In genomic region chr4:7638984-7639789, GRCh38 we compare ENCODE assay signal across 23 cellular contexts.
A peak's percentile ranks its signal among the peaks of the same experiment; 100 is the strongest.
DNase-seq lines count a peak whose midpoint lies in the region; ATAC-seq, FAIRE-seq and TF ChIP-seq lines count a peak whose summit lies in the region.
"Had no signal": no experiment of that assay in that cellular context is flagged by ENCODE, and none has a peak within 500 bp of the region (broad histone marks: within the 10 kb centered on the region; RNA-seq: fewer than 3 reads in every experiment).

No MANE protein-coding gene starts in this region.

- no peaks in the 10 kb centered on the region for H3K79me1 ChIP-seq in H1 (ENCODE audit: low read depth, low read length)

- WGBS in H1 (ENCODE audit: extremely low coverage in 1 of 2, insufficient coverage in 1 of 2, insufficient read length in 1 of 2, insufficient replicate concordance in 2 of 2, low coverage in 1 of 2, low lambda C conversion rate in 2 of 2, missing lambda C conversion rate in 1 of 2), 2 experiments = 82 to 100% methylated on average over 3 to 7 of the region's 7 CpGs

- no peak for TF ChIP-seq POLR2A in H1 (IDR thresholded peaks at IDR 0.05; ENCODE audit: control extremely low read depth in 1 of 2, low read depth in 2 of 2, low read length in 2 of 2)

- H3K36me3 ChIP-seq in H1 (ENCODE audit: control insufficient read depth in 2 of 4, insufficient read depth in 4 of 4, low read length in 3 of 4) (no peaks in the 10 kb centered on the region; a peak in 1 of 8 replicates), WERI-Rb-1 (peaks cover 32% of the 10 kb centered on the region), brain microvascular endothelial cell (replicated peaks) (no peaks in the 10 kb centered on the region)
- no peaks in the 10 kb centered on the region for H3K36me3 ChIP-seq in naive thymus-derived CD4-positive, alpha-beta T cell (ENCODE audit: control insufficient read depth in 2 of 3, insufficient read depth in 3 of 3, low read length in 3 of 3)
- H3K36me3 ChIP-seq: ovary had no signal

- no peaks in the 10 kb centered on the region for H3K4me1 ChIP-seq in H1 (replicated peaks in 1 of 4; ENCODE audit: control insufficient read depth in 3 of 4, insufficient read depth in 4 of 4, low read length in 3 of 4)
- no peaks in the 10 kb centered on the region for H3K4me1 ChIP-seq in naive thymus-derived CD4-positive, alpha-beta T cell (ENCODE audit: control insufficient read depth in 2 of 2, insufficient read depth in 2 of 2, low read length in 2 of 2)

- H3K14ac ChIP-seq in H1 (ENCODE audit: insufficient read length) = no peak overlapping the region

- H2BK120ac ChIP-seq in H1 (replicated peaks; ENCODE audit: low read depth, low read length) = no peak overlapping the region

- no peak overlapping the region for H3K4ac ChIP-seq in H1 (replicated peaks; ENCODE audit: insufficient read length, low read depth, low read length)

- POLR2A ChIA-PET in H1 (lab: Charles Lee; ENCODE audit: partially characterized antibody) = no interaction called here
- POLR2A ChIA-PET in naive thymus-derived CD4-positive, alpha-beta T cell (lab: Charles Lee) = no interaction called here

- H2BK5ac ChIP-seq in H1 (ENCODE audit: low read depth, low read length) = no peak overlapping the region

- H3K23ac ChIP-seq in H1 (ENCODE audit: insufficient read length) = no peak overlapping the region

- peaks cover 0 to 8% (median 0%) of the 10 kb centered on the region in 11 donors for H3K9me3 Mint-ChIP-seq in naive thymus-derived CD4-positive, alpha-beta T cell
- H3K9me3 Mint-ChIP-seq: stimulated activated naive CD8-positive, alpha-beta T cell treated with anti-CD3 and anti-CD28 coated beads, Interleukin-15, Interleukin-2, amounts not matched to agents 100 ng/mL and 50 ng/mL, for 24 hours; type B pancreatic cell had no signal

- no peak overlapping the region for H3K18ac ChIP-seq in H1 (ENCODE audit: extremely low read depth, low read length)

- no peak overlapping the region for H2BK20ac ChIP-seq in H1 (ENCODE audit: low read length)

- peaks cover 16% of the 10 kb centered on the region for H3K23me2 ChIP-seq in H1 (ENCODE audit: low read depth, low read length)

- H3K9ac ChIP-seq in H1 (replicated peaks in 1 of 4; ENCODE audit: extremely low read depth in 1 of 4, low read depth in 3 of 4, low read length in 3 of 4) = no peak overlapping the region

- H2BK12ac ChIP-seq in H1 (ENCODE audit: low read depth, low read length) = 0 out of 2 replicates have a peak overlapping the region, but pooled peaks have one; percentile 53

- TF ChIP-seq RAD21 in H1 (IDR thresholded peaks at IDR 0.05 in 1 of 2, conservative IDR thresholded peaks at IDR 0.05 in 1 of 2; ENCODE audit: low read depth in 2 of 2, low read length in 2 of 2) = no peak

- no peak overlapping the region for H4K5ac ChIP-seq in H1 (ENCODE audit: insufficient read length, low read depth, low read length)

- intact Hi-C loops in naive thymus-derived CD4-positive, alpha-beta T cell (cut with micrococcal nuclease) = no loop called here

- H3K27me3 Mint-ChIP-seq in naive thymus-derived CD4-positive, alpha-beta T cell = peaks cover 0 to 10% (median 4%) of the 10 kb centered on the region in 5 donors
- H3K27me3 Mint-ChIP-seq: stimulated activated naive CD8-positive, alpha-beta T cell treated with anti-CD3 and anti-CD28 coated beads, Interleukin-15, Interleukin-2, amounts not matched to agents 100 ng/mL and 50 ng/mL, for 24 hours; type B pancreatic cell had no signal

- H3K4me3 Mint-ChIP-seq in naive thymus-derived CD4-positive, alpha-beta T cell = no peak overlapping the region
- H3K4me3 Mint-ChIP-seq: H9; stimulated activated naive CD8-positive, alpha-beta T cell treated with anti-CD3 and anti-CD28 coated beads, Interleukin-15, Interleukin-2, amounts not matched to agents 100 ng/mL and 50 ng/mL, for 24 hours; type B pancreatic cell had no signal

- TF ChIP-seq EP300 in H1 (IDR thresholded peaks at IDR 0.05; ENCODE audit: borderline replicate concordance in 1 of 2, low read depth in 2 of 2, low read length in 2 of 2) = no peak

- no peak overlapping the region for H3K56ac ChIP-seq in H1 (replicated peaks; ENCODE audit: insufficient read length, low read depth, low read length)

- H3K4me3 ChIP-seq in H1 (ENCODE audit: extremely low read depth in 1 of 4, insufficient read depth in 2 of 4, low read depth in 3 of 4, low read length in 4 of 4) = no peak overlapping the region
- no peak overlapping the region for H3K4me3 ChIP-seq in naive thymus-derived CD4-positive, alpha-beta T cell (ENCODE audit: low read length)
- H3K4me3 ChIP-seq in WERI-Rb-1 (ENCODE audit: low read depth, low read length) = no peak overlapping the region
- H3K4me3 ChIP-seq in brain microvascular endothelial cell (ENCODE audit: low read depth, low read length) = no peak overlapping the region
- H3K4me3 ChIP-seq: ovary had no signal

- H3K4me1 Mint-ChIP-seq in naive thymus-derived CD4-positive, alpha-beta T cell = peaks cover 0 to 14% (median 0%) of the 10 kb centered on the region in 7 donors

- peak; percentile 18 for DNase-seq in GDM1 (lab: John Stamatoyannopoulos, UW)
- peak; percentile 93 to 97 for DNase-seq in NOMO-1 (lab: John Stamatoyannopoulos, UW; ENCODE audit: unreplicated experiment in 2 of 2)
- DNase-seq in H1 (ENCODE audit: low read depth in 1 of 2, low spot score in 2 of 2) = no peak
- DNase-seq in naive thymus-derived CD4-positive, alpha-beta T cell = no peak
- DNase-seq in WERI-Rb-1 = no peak
- no peak for DNase-seq in brain microvascular endothelial cell
- DNase-seq in HK-2 (ENCODE audit: unreplicated experiment) = no peak
- DNase-seq: activated CD4-positive, alpha-beta T cell treated with anti-CD3 and anti-CD28 coated beads, Interleukin-2, amount 50 U/mL, for 4 hours; activated naive CD4-positive, alpha-beta T cell treated with anti-CD3 and anti-CD28 coated beads, Interleukin-2, amount 50 U/mL, for 16 hours; activated T-cell treated with anti-CD3 and anti-CD28 coated beads, Interleukin-2, amount 50 U/mL, for 1 hour; COR-L47; H9; hippocampal formation; NCI-H1417 treated with DMSO at 0.1 percent for 48 hours; NCI-H748 treated with DMSO at 0.1 percent for 48 hours; ovary; stimulated activated CD4-positive, alpha-beta T cell treated with anti-CD3 and anti-CD28 coated beads, Interleukin-2, amount 100 ng/mL, for 24 hours had no signal

- H3K79me2 ChIP-seq in H1 (ENCODE audit: control insufficient read depth in 1 of 2, insufficient read depth in 2 of 2, low read length in 2 of 2) = no peaks in the 10 kb centered on the region

- no peak overlapping the region for H3K27ac Mint-ChIP-seq in naive thymus-derived CD4-positive, alpha-beta T cell
- H3K27ac Mint-ChIP-seq: H9; stimulated activated naive CD8-positive, alpha-beta T cell treated with anti-CD3 and anti-CD28 coated beads, Interleukin-15, Interleukin-2, amounts not matched to agents 100 ng/mL and 50 ng/mL, for 24 hours; type B pancreatic cell had no signal

- FAIRE-seq in H1 (lab: Jason Lieb, UNC) = no peak
- FAIRE-seq: astrocyte, colon, GM19239 had no signal

- no peak overlapping the region for H2BK15ac ChIP-seq in H1 (ENCODE audit: low read length)

- peaks cover 0 to 9% of the 10 kb centered on the region in 2 experiments for H4K20me1 ChIP-seq in H1 (replicated peaks in 1 of 2; ENCODE audit: control insufficient read depth in 1 of 2, insufficient read depth in 2 of 2, low read length in 2 of 2)

- 0 out of 2 replicates have a peak overlapping the region, but pooled peaks have one; percentile 53 for H2AK5ac ChIP-seq in H1 (ENCODE audit: low read depth, low read length)

- no peak for TF ChIP-seq CTCF in H1 (IDR thresholded peaks at IDR 0.05; ENCODE audit: control extremely low read depth in 1 of 3, insufficient read depth in 1 of 3, low read depth in 1 of 3, low read length in 3 of 3)
- TF ChIP-seq CTCF in WERI-Rb-1 (IDR thresholded peaks at IDR 0.05; ENCODE audit: low read depth, low read length) = no peak
- TF ChIP-seq CTCF in brain microvascular endothelial cell (IDR thresholded peaks at IDR 0.05; ENCODE audit: low read depth, low read length, missing control alignments) = no peak

- no peak overlapping the region for H4K8ac ChIP-seq in H1 (ENCODE audit: extremely low read depth, insufficient read depth, low read length)

- CTCF ChIA-PET in H1 (lab: Charles Lee; ENCODE audit: partially characterized antibody) = interaction anchor here (0.6 kb wide), 2 partner anchors 128 to 304 kb away, joined by 3 read pairs; no protein-coding TSS in a partner anchor
- CTCF ChIA-PET in naive thymus-derived CD4-positive, alpha-beta T cell (lab: Charles Lee) = no interaction called here

- in situ Hi-C loops in brain microvascular endothelial cell (cut with HindIII; ENCODE audit: low pct_ligation_motif_present, low sequenced_read_pairs) = no loop called here

- H2AFZ ChIP-seq in H1 (ENCODE audit: low read length) = no peak overlapping the region

- peaks cover 0 to 2% (median 0%) of the 10 kb centered on the region in 5 donors for H3K36me3 Mint-ChIP-seq in naive thymus-derived CD4-positive, alpha-beta T cell
- H3K36me3 Mint-ChIP-seq: type B pancreatic cell had no signal

- H3K27ac ChIP-seq in H1 (ENCODE audit: low read depth, low read length) (no peak overlapping the region), WERI-Rb-1 (no peak overlapping the region), brain microvascular endothelial cell (no peak overlapping the region)
- no peak overlapping the region for H3K27ac ChIP-seq in naive thymus-derived CD4-positive, alpha-beta T cell (ENCODE audit: low read depth, low read length)
- H3K27ac ChIP-seq: ovary had no signal

- ATAC-seq in naive thymus-derived CD4-positive, alpha-beta T cell = peak; percentile 77
- ATAC-seq: Panc1 had no signal

- no peak overlapping the region for H3K4me2 ChIP-seq in H1 (ENCODE audit: insufficient read depth in 1 of 2, low read depth in 2 of 2, low read length in 2 of 2)

- no peak overlapping the region for H4K91ac ChIP-seq in H1 (replicated peaks; ENCODE audit: insufficient read length, low read length)

- H3K27me3 ChIP-seq in H1 (replicated peaks in 1 of 4; ENCODE audit: control insufficient read depth in 3 of 4, extremely low read depth in 1 of 4, insufficient read depth in 3 of 4, low read length in 3 of 4) = no peaks in the 10 kb centered on the region
- H3K27me3 ChIP-seq in naive thymus-derived CD4-positive, alpha-beta T cell (ENCODE audit: control insufficient read depth in 2 of 2, insufficient read depth in 2 of 2, low read length in 2 of 2) = no peaks in the 10 kb centered on the region
- no peaks in the 10 kb centered on the region for H3K27me3 ChIP-seq in WERI-Rb-1 (ENCODE audit: insufficient read depth, low read depth, severe bottlenecking)
- H3K27me3 ChIP-seq in brain microvascular endothelial cell (replicated peaks) = no peaks in the 10 kb centered on the region
- H3K27me3 ChIP-seq: ovary had no signal

- H3K9me3 ChIP-seq in H1 (ENCODE audit: insufficient read depth in 2 of 2, low read depth in 1 of 2, low read length in 1 of 2) (peaks cover 2 to 5% of the 10 kb centered on the region in 2 experiments; a peak in 2 of 4 replicates), WERI-Rb-1 (ENCODE audit: severe bottlenecking) (no peaks in the 10 kb centered on the region)
- no peaks in the 10 kb centered on the region for H3K9me3 ChIP-seq in naive thymus-derived CD4-positive, alpha-beta T cell (ENCODE audit: control insufficient read depth in 2 of 3, low read length in 3 of 3)
- H3K9me3 ChIP-seq: ovary had no signal

TF ChIP-seq in H1, 55 proteins besides CTCF, POLR2A, EP300 and RAD21 (continues in another document):
- TF ChIP-seq BRCA1 (IDR thresholded peaks at IDR 0.05; ENCODE audit: low read depth, low read length) (no peak), TBP (IDR thresholded peaks at IDR 0.05; ENCODE audit: low read depth, low read length) (no peak)

Comparison
In these comparisons a context has a peak if more than half of its experiments do, and no peak if none do; other contexts are left out.
1. DNase-seq: peak in GDM1 (single experiment) and NOMO-1 (2 of 2); none in H1 (0 of 2), naive thymus-derived CD4-positive, alpha-beta T cell (0 of 9), WERI-Rb-1 (single experiment), brain microvascular endothelial cell (single experiment) and HK-2 (single experiment).